8 cellular contexts compared by ENCODE assay signal in genomic region chr18:60053747-60054304, GRCh38.
DNase-seq lines count a peak whose midpoint lies in the region; ATAC-seq and TF ChIP-seq lines count a peak whose summit lies in the region.

No MANE protein-coding gene starts in this region.

- no peak overlapping the region for H3K27ac Mint-ChIP-seq in WTC11

- peaks cover 3% of the 10 kb centered on the region for H3K27me3 Mint-ChIP-seq in WTC11 (ENCODE audit: low read depth)

- intact Hi-C loops in left colon (cut with DNase I, micrococcal nuclease): no loop called here

- peak; percentile 59 for ATAC-seq in WTC11
- ATAC-seq in left colon: peak; percentile 48
- no peak for ATAC-seq in HG03457 (IDR thresholded peaks at IDR 0.05; ENCODE audit: unreplicated experiment)
- ATAC-seq in HG03280 (IDR thresholded peaks at IDR 0.05; ENCODE audit: unreplicated experiment): no peak

- peaks cover 27% of the 10 kb centered on the region for H3K36me3 Mint-ChIP-seq in WTC11

- H3K4me1 Mint-ChIP-seq in WTC11: peaks cover 12% of the 10 kb centered on the region

- CTCF ChIA-PET in WTC11 (lab: Charles Lee): no interaction called here

- POLR2A ChIA-PET in WTC11 (lab: Charles Lee): no interaction called here

- DNase-seq in ELR (ENCODE audit: low read depth): peak; percentile 100
- peak; percentile 97 for DNase-seq in HT1080 (ENCODE audit: low read depth)
- no peak for DNase-seq in WTC11 (ENCODE audit: low spot score)
- DNase-seq in left colon: no peak
- DNase-seq in medulla oblongata (ENCODE audit: extremely low spot score): no peak
- DNase-seq in activated naive CD4-positive, alpha-beta T cell (lab: John Stamatoyannopoulos, UW): no peak

- TF ChIP-seq CTCF in WTC11 (IDR thresholded peaks at IDR 0.05): no peak

- H3K9me3 Mint-ChIP-seq in WTC11: peaks cover 34% of the 10 kb centered on the region

- no peak overlapping the region for H3K4me3 Mint-ChIP-seq in WTC11

TF ChIP-seq in WTC11, 78 proteins besides CTCF, POLR2A, EP300 and RAD21:
- TF ChIP-seq ZNF512 (CRISPR knock-in tag; IDR thresholded peaks at IDR 0.05; ENCODE audit: borderline replicate concordance) (no peak), E2F1 (CRISPR knock-in tag; IDR thresholded peaks at IDR 0.05) (no peak), ZNF263 (CRISPR knock-in tag; IDR thresholded peaks at IDR 0.05; ENCODE audit: low read depth) (no peak), GRHL2 (CRISPR knock-in tag; IDR thresholded peaks at IDR 0.05; ENCODE audit: insufficient replicate concordance, severe bottlenecking) (no peak), GTF2I (CRISPR knock-in tag; conservative IDR thresholded peaks at IDR 0.05) (no peak), SMAD3 (CRISPR knock-in tag; IDR thresholded peaks at IDR 0.05; ENCODE audit: borderline replicate concordance) (no peak), MXD4 (CRISPR knock-in tag; IDR thresholded peaks at IDR 0.05; ENCODE audit: borderline replicate concordance) (no peak), ZNF317 (CRISPR knock-in tag; IDR thresholded peaks at IDR 0.05; ENCODE audit: borderline replicate concordance, low read depth) (no peak), ERG (CRISPR knock-in tag; IDR thresholded peaks at IDR 0.05) (no peak)
TF ChIP-seq in WTC11: peak in this region for 0.

Comparison
In these comparisons a context has a peak if more than half of its experiments do, and no peak if none do; other contexts are left out.
1. DNase-seq: peak in ELR (single experiment) and HT1080 (single experiment); none in WTC11 (single experiment), left colon (0 of 2), medulla oblongata (single experiment) and activated naive CD4-positive, alpha-beta T cell (0 of 4).
2. ATAC-seq: peak in WTC11 (single experiment) and left colon (single experiment); none in HG03457 (single experiment) and HG03280 (single experiment).